Comparison of ENCODE assay signal across 8 cellular contexts in the genomic region with DNA sequence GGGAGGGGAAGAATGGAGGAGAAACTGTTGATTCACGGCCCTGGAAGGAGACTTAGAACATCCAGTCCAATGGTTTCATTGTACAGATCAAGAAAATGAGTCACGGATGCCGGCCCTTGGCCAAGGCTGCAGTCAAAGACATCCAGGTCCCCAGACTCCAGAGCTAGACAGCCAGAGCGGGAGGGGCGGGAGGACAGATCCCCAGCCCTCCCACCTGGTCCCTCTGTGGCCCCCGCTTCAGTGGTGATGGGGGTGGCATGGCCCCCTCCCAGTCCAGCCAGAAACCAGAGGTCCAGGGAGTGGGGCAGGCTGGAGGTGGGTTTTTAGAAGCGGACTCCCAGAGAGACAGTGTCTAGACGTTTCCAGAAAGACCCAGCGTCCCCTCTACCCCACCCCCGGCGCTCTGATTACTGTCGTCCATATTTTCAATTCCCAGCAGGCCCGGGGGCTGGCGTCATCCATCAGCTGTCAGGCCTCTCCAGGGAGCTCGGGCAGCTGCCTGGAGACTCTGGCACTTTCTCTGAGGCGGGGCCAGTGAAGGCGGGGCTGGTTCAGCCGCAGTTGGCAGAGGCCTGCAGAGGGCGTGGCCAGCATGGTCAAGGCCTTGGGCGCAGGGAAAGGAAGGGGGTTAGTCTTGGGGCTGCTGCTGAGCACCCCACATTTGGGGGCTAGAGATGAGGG. TPM values are rescaled to one million over a fixed set of nuclear protein-coding genes. Genes with fewer than 3 reads are reported as not detected.
DNase-seq lines count a peak whose midpoint lies in the region; ATAC-seq lines count a peak whose summit lies in the region.

No MANE protein-coding gene starts in this region.

- no peaks in the 10 kb centered on the region for H3K9me3 Mint-ChIP-seq in naive B cell

- H3K27ac Mint-ChIP-seq in naive B cell, result peak overlapping the region in 1 of 6 donors; percentile 76

- H3K36me3 Mint-ChIP-seq in naive B cell, result no peaks in the 10 kb centered on the region

- H3K27me3 Mint-ChIP-seq in naive B cell, result peaks cover 4 to 33% (median 15%) of the 10 kb centered on the region in 3 donors

- ATAC-seq in naive B cell (ENCODE audit: low read depth in 2 of 2) (peak; percentile 55 to 66), GM19328 (IDR thresholded peaks at IDR 0.05; ENCODE audit: unreplicated experiment) (no peak), GM19351 (IDR thresholded peaks at IDR 0.05; ENCODE audit: unreplicated experiment) (no peak)

- DNase-seq in GM03348 (ENCODE audit: low spot score) (peak; percentile 89), NCI-H1436 (lab: John Stamatoyannopoulos, UW) (peak; percentile 98), SW 1271 (lab: John Stamatoyannopoulos, UW) (peak; percentile 30 to 79), fibroblast of peridontal ligament (ENCODE audit: extremely low read depth) (peak; percentile 90), naive B cell (peak; percentile 9), activated gamma-delta T cell treated with Interleukin-2 at 50 U/mL for 16 hours (no peak)

- peak overlapping the region in 1 of 8 donors; percentile 55 for H3K4me3 Mint-ChIP-seq in naive B cell

- H3K4me1 Mint-ChIP-seq in naive B cell, result peaks cover 7 to 13% (median 9%) of the 10 kb centered on the region in 3 donors

RNA-seq across cellular contexts. Expression of gene HSPB1, which starts 8.0 kb away (rescaled TPM):
- 10 to 100 TPM; 24.3 to 55.2 (median 45.3) TPM for polyA plus RNA-seq in naive B cell (ENCODE audit: low read depth in 6 of 6)

Comparison
In these comparisons a context has a peak if more than half of its experiments do, and no peak if none do; other contexts are left out.
1. ATAC-seq: peak in naive B cell (2 of 2); none in GM19328 (single experiment) and GM19351 (single experiment).